In the genomic region with DNA sequence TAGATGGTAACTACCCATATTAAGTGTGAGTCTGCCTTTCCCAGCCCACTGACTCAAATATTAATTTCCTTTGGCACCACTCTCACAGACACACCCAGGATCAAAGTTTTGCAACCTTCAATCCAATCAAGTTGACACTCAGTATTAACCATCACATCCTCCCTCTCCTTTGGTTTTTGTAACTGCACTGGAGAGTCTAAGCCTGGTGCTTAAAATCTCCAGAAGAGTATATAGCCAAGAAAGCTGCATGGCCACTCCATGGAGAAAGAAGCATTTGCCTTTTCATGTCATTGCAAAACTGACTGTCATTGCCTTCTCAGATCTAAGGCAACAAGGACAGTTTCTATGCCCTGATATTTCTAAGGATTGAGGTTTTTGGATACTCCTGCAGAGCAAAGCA, we compare ENCODE assay signal across 25 cellular contexts.
DNase-seq lines count a peak whose midpoint lies in the region; ATAC-seq lines count a peak whose summit lies in the region.
"Had no signal": no experiment of that assay in that cellular context is flagged by ENCODE, and none has a peak within 500 bp of the region (broad histone marks: within the 10 kb centered on the region; RNA-seq: fewer than 3 reads in every experiment).

No MANE protein-coding gene starts in this region.

- no peak overlapping the region for H3K4me3 Mint-ChIP-seq in activated T-cell treated with anti-CD3 and anti-CD28 coated beads, Interleukin-2, amount 50 U/mL, for 72 hours
- no peak overlapping the region for H3K4me3 Mint-ChIP-seq in activated naive CD8-positive, alpha-beta T cell treated with anti-CD3 and anti-CD28 coated beads, Interleukin-2, amount 50 U/mL, for 24 hours
- no peak overlapping the region for H3K4me3 Mint-ChIP-seq in stimulated activated effector memory CD8-positive, alpha-beta T cell treated with anti-CD3 and anti-CD28 coated beads, Interleukin-12 subunit alpha, Interleukin-12 subunit beta, amount 100 ng/mL, for 72 hours
- H3K4me3 Mint-ChIP-seq: GM23338, type B pancreatic cell had no signal

- no peak for DNase-seq in activated T-cell treated with anti-CD3 and anti-CD28 coated beads, Interleukin-2, amount 50 U/mL, for 72 hours
- DNase-seq in activated T-cell treated with anti-CD3 and anti-CD28 coated beads, Interleukin-2, amount 50 U/mL, for 1 hour: no peak
- DNase-seq in RPMI7951 (ENCODE audit: low read depth): peak; percentile 2
- no peak for DNase-seq in activated naive CD8-positive, alpha-beta T cell treated with anti-CD3 and anti-CD28 coated beads, Interleukin-2, amount 50 U/mL, for 24 hours
- DNase-seq in stimulated activated effector memory CD8-positive, alpha-beta T cell treated with anti-CD3 and anti-CD28 coated beads, Interleukin-12 subunit alpha, Interleukin-12 subunit beta, amount 100 ng/mL, for 72 hours (ENCODE audit: low spot score in 2 of 2): no peak
- DNase-seq in NK-92 treated with Interleukin-12 subunit alpha and Interleukin-12 subunit beta, amount 100 ng/mL, for 24 hours (lab: John Stamatoyannopoulos, UW): no peak
- no peak for DNase-seq in NCI-H1105 (lab: John Stamatoyannopoulos, UW)
- DNase-seq: activated CD4-positive, alpha-beta T cell treated with anti-CD3 and anti-CD28 coated beads, Interleukin-2, amount 50 U/mL, for 1 hour; activated CD8-positive, alpha-beta memory T cell treated with anti-CD3 and anti-CD28 coated beads, Interleukin-2, amount 50 U/mL, for 48 hours; caudate nucleus; DMS153; effector CD8-positive, alpha-beta T cell; hypothalamus; IMR-90; NCI-H1092 treated with DMSO at 0.1 percent for 48 hours; NCI-H1930; NCI-H526 treated with DMSO at 0.1 percent for 48 hours; right cardiac atrium; SIG-M5; stimulated activated CD8-positive, alpha-beta memory T cell treated with anti-CD3 and anti-CD28 coated beads, Interleukin-4, amount 100 ng/mL, for 48 hours; T1000 had no signal

- H3K36me3 Mint-ChIP-seq in activated T-cell treated with anti-CD3 and anti-CD28 coated beads, Interleukin-2, amount 50 U/mL, for 72 hours (ENCODE audit: insufficient read depth in 2 of 2): no peaks in the 10 kb centered on the region
- H3K36me3 Mint-ChIP-seq in activated naive CD8-positive, alpha-beta T cell treated with anti-CD3 and anti-CD28 coated beads, Interleukin-2, amount 50 U/mL, for 24 hours (ENCODE audit: low read depth): no peaks in the 10 kb centered on the region
- no peaks in the 10 kb centered on the region for H3K36me3 Mint-ChIP-seq in stimulated activated effector memory CD8-positive, alpha-beta T cell treated with anti-CD3 and anti-CD28 coated beads, Interleukin-12 subunit alpha, Interleukin-12 subunit beta, amount 100 ng/mL, for 72 hours
- H3K36me3 Mint-ChIP-seq: type B pancreatic cell had no signal

- no peaks in the 10 kb centered on the region for H3K27me3 Mint-ChIP-seq in activated T-cell treated with anti-CD3 and anti-CD28 coated beads, Interleukin-2, amount 50 U/mL, for 72 hours (ENCODE audit: low read depth)
- H3K27me3 Mint-ChIP-seq in activated naive CD8-positive, alpha-beta T cell treated with anti-CD3 and anti-CD28 coated beads, Interleukin-2, amount 50 U/mL, for 24 hours: no peaks in the 10 kb centered on the region
- H3K27me3 Mint-ChIP-seq: type B pancreatic cell had no signal

- peaks cover 0 to 1% of the 10 kb centered on the region in 2 donors for H3K9me3 Mint-ChIP-seq in activated T-cell treated with anti-CD3 and anti-CD28 coated beads, Interleukin-2, amount 50 U/mL, for 72 hours
- H3K9me3 Mint-ChIP-seq in activated naive CD8-positive, alpha-beta T cell treated with anti-CD3 and anti-CD28 coated beads, Interleukin-2, amount 50 U/mL, for 24 hours: no peaks in the 10 kb centered on the region
- peaks cover 7% of the 10 kb centered on the region for H3K9me3 Mint-ChIP-seq in stimulated activated effector memory CD8-positive, alpha-beta T cell treated with anti-CD3 and anti-CD28 coated beads, Interleukin-12 subunit alpha, Interleukin-12 subunit beta, amount 100 ng/mL, for 72 hours
- H3K9me3 Mint-ChIP-seq: activated T-helper 2 cell treated with anti-CD3 and anti-CD28 coated beads, Interferon-gamma antibody, Interleukin-2, Interleukin-4, amounts not matched to agents 10 μg/mL and 5 μg/mL and 100 μg/mL, durations not matched to agents 14 hours and 24 hours and 36 hours; type B pancreatic cell had no signal

- no peak overlapping the region for H3K27ac Mint-ChIP-seq in activated T-cell treated with anti-CD3 and anti-CD28 coated beads, Interleukin-2, amount 50 U/mL, for 72 hours
- H3K27ac Mint-ChIP-seq in activated naive CD8-positive, alpha-beta T cell treated with anti-CD3 and anti-CD28 coated beads, Interleukin-2, amount 50 U/mL, for 24 hours: no peak overlapping the region
- no peak overlapping the region for H3K27ac Mint-ChIP-seq in stimulated activated effector memory CD8-positive, alpha-beta T cell treated with anti-CD3 and anti-CD28 coated beads, Interleukin-12 subunit alpha, Interleukin-12 subunit beta, amount 100 ng/mL, for 72 hours
- H3K27ac Mint-ChIP-seq: activated T-helper 2 cell treated with anti-CD3 and anti-CD28 coated beads, Interferon-gamma antibody, Interleukin-2, Interleukin-4, amounts not matched to agents 10 μg/mL and 5 μg/mL and 100 μg/mL, durations not matched to agents 14 hours and 24 hours and 36 hours; GM23338; type B pancreatic cell had no signal

- H3K4me1 Mint-ChIP-seq in activated T-cell treated with anti-CD3 and anti-CD28 coated beads, Interleukin-2, amount 50 U/mL, for 72 hours (ENCODE audit: low read depth): no peaks in the 10 kb centered on the region
- no peaks in the 10 kb centered on the region for H3K4me1 Mint-ChIP-seq in activated naive CD8-positive, alpha-beta T cell treated with anti-CD3 and anti-CD28 coated beads, Interleukin-2, amount 50 U/mL, for 24 hours
- H3K4me1 Mint-ChIP-seq in stimulated activated effector memory CD8-positive, alpha-beta T cell treated with anti-CD3 and anti-CD28 coated beads, Interleukin-12 subunit alpha, Interleukin-12 subunit beta, amount 100 ng/mL, for 72 hours: no peaks in the 10 kb centered on the region
- H3K4me1 Mint-ChIP-seq: GM23338 had no signal

- ATAC-seq in activated T-cell treated with anti-CD3 and anti-CD28 coated beads, Interleukin-2, amount 50 U/mL, for 72 hours (replicated peaks in 1 of 2): peak; percentile 73 to 75
- peak; percentile 33 for ATAC-seq in activated naive CD8-positive, alpha-beta T cell treated with anti-CD3 and anti-CD28 coated beads, Interleukin-2, amount 50 U/mL, for 24 hours
- ATAC-seq in stimulated activated effector memory CD8-positive, alpha-beta T cell treated with anti-CD3 and anti-CD28 coated beads, Interleukin-12 subunit alpha, Interleukin-12 subunit beta, amount 100 ng/mL, for 72 hours: peak; percentile 80
- ATAC-seq: GM12878, GM23338, right cardiac atrium had no signal
